15 cellular contexts compared by ENCODE assay signal in the genomic region with DNA sequence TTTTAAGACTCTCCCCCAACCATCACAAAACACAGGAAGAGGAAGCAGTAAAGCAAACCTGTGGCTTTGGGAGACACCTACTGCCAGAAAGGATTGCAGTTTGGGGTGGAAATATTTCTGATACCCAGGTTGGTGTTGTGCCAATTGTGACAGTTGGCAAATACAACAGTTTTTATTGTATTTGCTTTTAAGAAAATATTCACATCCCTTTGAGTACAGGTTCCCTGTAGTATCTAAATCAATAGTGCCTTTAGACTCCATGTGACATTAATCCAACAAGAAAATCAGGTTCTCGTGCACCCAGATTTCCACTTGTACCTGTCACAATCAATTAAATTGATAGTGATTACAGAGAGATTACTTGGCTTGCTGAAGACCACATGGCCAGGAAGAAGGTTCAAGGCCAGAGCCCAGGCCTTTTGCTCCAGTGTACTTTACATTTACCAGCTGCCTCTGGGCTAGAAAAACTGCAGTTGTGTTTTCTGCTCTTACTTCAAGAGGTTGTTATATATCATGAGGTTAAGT.
A peak's percentile ranks its signal among the peaks of the same experiment; 100 is the strongest.
DNase-seq lines count a peak whose midpoint lies in the region; ATAC-seq, FAIRE-seq and TF ChIP-seq lines count a peak whose summit lies in the region.
"Had no signal": no experiment of that assay in that cellular context is flagged by ENCODE, and none has a peak within 500 bp of the region (broad histone marks: within the 10 kb centered on the region; RNA-seq: fewer than 3 reads in every experiment).

No MANE protein-coding gene starts in this region.

- no peaks in the 10 kb centered on the region for H4K20me1 ChIP-seq in OCI-LY3 (ENCODE audit: insufficient read depth, low read length)

- no peak for DNase-seq in left ventricle myocardium inferior
- DNase-seq in right atrium auricular region (ENCODE audit: low spot score): no peak
- DNase-seq in HTR-8/SVneo (ENCODE audit: insufficient read length, low spot score): no peak
- no peak for DNase-seq in hepatic stellate cell (ENCODE audit: low spot score)
- DNase-seq in T-cell: no peak
- DNase-seq: activated CD4-positive, alpha-beta T cell treated with anti-CD3 and anti-CD28 coated beads, Interleukin-2, amount 10 ng/mL, durations not matched to agents 7 days and 5 days; immature natural killer cell; naive thymus-derived CD4-positive, alpha-beta T cell; NCI-H524 treated with DMSO at 0.1 percent for 48 hours; sigmoid colon had no signal

- H3K4me2 ChIP-seq in OCI-LY3 (ENCODE audit: low read length): no peak overlapping the region

- no peaks in the 10 kb centered on the region for H3K4me1 Mint-ChIP-seq in T-cell
- H3K4me1 Mint-ChIP-seq: activated CD4-positive, alpha-beta T cell treated with anti-CD3 and anti-CD28 coated beads, Interleukin-2, amount 10 ng/mL, durations not matched to agents 7 days and 5 days; immature natural killer cell; naive thymus-derived CD4-positive, alpha-beta T cell had no signal

- no peaks in the 10 kb centered on the region for H3K36me3 Mint-ChIP-seq in T-cell
- H3K36me3 Mint-ChIP-seq: immature natural killer cell; naive thymus-derived CD4-positive, alpha-beta T cell had no signal

- peaks cover 0 to 5% (median 2%) of the 10 kb centered on the region in 3 donors for H3K9me3 Mint-ChIP-seq in T-cell
- H3K9me3 Mint-ChIP-seq: activated CD4-positive, alpha-beta T cell treated with anti-CD3 and anti-CD28 coated beads, Interleukin-2, amount 10 ng/mL, durations not matched to agents 7 days and 5 days; activated T-helper 2 cell treated with anti-CD3 and anti-CD28 coated beads, Interferon-gamma antibody, Interleukin-2, Interleukin-4, amounts not matched to agents 10 μg/mL and 5 μg/mL and 100 μg/mL, durations not matched to agents 14 hours and 24 hours and 36 hours; immature natural killer cell had no signal

- no peaks in the 10 kb centered on the region for H3K79me2 ChIP-seq in OCI-LY3 (ENCODE audit: low read length)

- no peak overlapping the region for H3K9ac ChIP-seq in OCI-LY3 (ENCODE audit: low read length)

- no peak overlapping the region for H3K27ac Mint-ChIP-seq in T-cell
- H3K27ac Mint-ChIP-seq: activated CD4-positive, alpha-beta T cell treated with anti-CD3 and anti-CD28 coated beads, Interleukin-2, amount 10 ng/mL, durations not matched to agents 7 days and 5 days; activated T-helper 2 cell treated with anti-CD3 and anti-CD28 coated beads, Interferon-gamma antibody, Interleukin-2, Interleukin-4, amounts not matched to agents 10 μg/mL and 5 μg/mL and 100 μg/mL, durations not matched to agents 14 hours and 24 hours and 36 hours; immature natural killer cell; naive thymus-derived CD4-positive, alpha-beta T cell had no signal

- H3K36me3 ChIP-seq in left ventricle myocardium inferior (no peaks in the 10 kb centered on the region), right atrium auricular region (no peaks in the 10 kb centered on the region), OCI-LY3 (replicated peaks; ENCODE audit: low read depth, low read length) (no peaks in the 10 kb centered on the region)
- H3K36me3 ChIP-seq: HAP-1, sigmoid colon had no signal

- intact Hi-C loops in left ventricle myocardium inferior (cut with micrococcal nuclease): no loop called here

- peaks cover 11% of the 10 kb centered on the region for H3K9me3 ChIP-seq in left ventricle myocardium inferior (replicated peaks)
- H3K9me3 ChIP-seq in right atrium auricular region: peaks cover 0 to 10% of the 10 kb centered on the region in 2 donors
- H3K9me3 ChIP-seq in OCI-LY3 (ENCODE audit: insufficient read depth, low read length): no peaks in the 10 kb centered on the region
- H3K9me3 ChIP-seq: sigmoid colon had no signal

- CTCF ChIA-PET in T-cell (lab: Charles Lee): no interaction called here

- H3K27me3 ChIP-seq in left ventricle myocardium inferior (ENCODE audit: low read depth) (no peaks in the 10 kb centered on the region), right atrium auricular region (no peaks in the 10 kb centered on the region), OCI-LY3 (ENCODE audit: low read depth, low read length) (no peaks in the 10 kb centered on the region)
- H3K27me3 ChIP-seq: sigmoid colon had no signal

- POLR2A ChIA-PET in T-cell (lab: Charles Lee): no interaction called here

- no peaks in the 10 kb centered on the region for H3K4me1 ChIP-seq in left ventricle myocardium inferior
- no peaks in the 10 kb centered on the region for H3K4me1 ChIP-seq in right atrium auricular region
- H3K4me1 ChIP-seq in OCI-LY3 (ENCODE audit: low read length): no peaks in the 10 kb centered on the region
- H3K4me1 ChIP-seq: HAP-1, sigmoid colon had no signal

- H3K4me3 ChIP-seq in left ventricle myocardium inferior: no peak overlapping the region
- H3K4me3 ChIP-seq in right atrium auricular region: no peak overlapping the region
- no peak overlapping the region for H3K4me3 ChIP-seq in OCI-LY3 (ENCODE audit: low read length)
- H3K4me3 ChIP-seq: HAP-1, sigmoid colon had no signal

- peak overlapping the region; percentile 36; the same call in 1 of the 2 replicates for H2AFZ ChIP-seq in OCI-LY3 (ENCODE audit: low read depth, low read length)

- peak; percentile 50 for ATAC-seq in esophagus mucosa
- no peak for ATAC-seq in T-cell (replicated peaks in 1 of 4)
- no peak for ATAC-seq in HG03196 (IDR thresholded peaks at IDR 0.05; ENCODE audit: unreplicated experiment)
- ATAC-seq: naive thymus-derived CD4-positive, alpha-beta T cell had no signal

- H3K4me3 Mint-ChIP-seq in T-cell: no peak overlapping the region
- H3K4me3 Mint-ChIP-seq: activated CD4-positive, alpha-beta T cell treated with anti-CD3 and anti-CD28 coated beads, Interleukin-2, amount 10 ng/mL, durations not matched to agents 7 days and 5 days; immature natural killer cell; naive thymus-derived CD4-positive, alpha-beta T cell had no signal

- no peak for FAIRE-seq in HTR-8/SVneo (lab: Jason Lieb, UNC)

- H3K27ac ChIP-seq in left ventricle myocardium inferior (replicated peaks) (no peak overlapping the region), right atrium auricular region (no peak overlapping the region), OCI-LY3 (ENCODE audit: low read length) (no peak overlapping the region)
- H3K27ac ChIP-seq: sigmoid colon had no signal

- TF ChIP-seq CTCF in left ventricle myocardium inferior (IDR thresholded peaks at IDR 0.05; ENCODE audit: borderline replicate concordance): peak; percentile 32
- TF ChIP-seq CTCF in right atrium auricular region (IDR thresholded peaks at IDR 0.05): no peak
- peak; percentile 37 for TF ChIP-seq CTCF in OCI-LY3 (IDR thresholded peaks at IDR 0.05; ENCODE audit: low read depth, low read length)

- peaks cover 4 to 8% of the 10 kb centered on the region in 2 donors for H3K27me3 Mint-ChIP-seq in T-cell
- H3K27me3 Mint-ChIP-seq: activated CD4-positive, alpha-beta T cell treated with anti-CD3 and anti-CD28 coated beads, Interleukin-2, amount 10 ng/mL, durations not matched to agents 7 days and 5 days had no signal

Comparison
In these comparisons a context has a peak if more than half of its experiments do, and no peak if none do; other contexts are left out.
1. CTCF ChIP-seq: peak in left ventricle myocardium inferior (single experiment) and OCI-LY3 (single experiment); none in right atrium auricular region (0 of 2).